In genomic region chr20:64049887-64050260, GRCh38 we compare ENCODE assay signal across 1 cellular context.
A peak's percentile ranks its signal among the peaks of the same experiment; 100 is the strongest.
TF ChIP-seq lines count a peak whose summit lies in the region.

No MANE protein-coding gene starts in this region.

TF ChIP-seq in GM12878, 131 proteins besides CTCF, POLR2A, EP300 and RAD21:
- TF ChIP-seq SKIL (IDR thresholded peaks at IDR 0.05; ENCODE audit: low read depth, poor library complexity, severe bottlenecking) (no peak), CREB1 (IDR thresholded peaks at IDR 0.05; ENCODE audit: low read depth) (no peak), TAF1 (IDR thresholded peaks at IDR 0.05; ENCODE audit: borderline replicate concordance, low read depth, low read length) (no peak), ZNF687 (IDR thresholded peaks at IDR 0.05) (0 out of 2 replicates have a peak, but pooled peaks have one; percentile 22), MTA2 (IDR thresholded peaks at IDR 0.05; ENCODE audit: low read depth) (0 out of 2 replicates have a peak, but pooled peaks have one; percentile 13), SP1 (IDR thresholded peaks at IDR 0.05; ENCODE audit: low read depth, low read length) (no peak), IKZF1 (conservative IDR thresholded peaks at IDR 0.05) (peak; percentile 35; the same call in 1 of the 2 replicates), PRDM15 (CRISPR knock-in tag; IDR thresholded peaks at IDR 0.05) (no peak), ZNF274 (IDR thresholded peaks at IDR 0.05; ENCODE audit: insufficient read depth, insufficient read length) (no peak), KDM1A (IDR thresholded peaks at IDR 0.05; ENCODE audit: borderline replicate concordance) (no peak), MEF2B (IDR thresholded peaks at IDR 0.05; ENCODE audit: partially characterized antibody, poor library complexity, severe bottlenecking) (peak; percentile 81), RBBP5 (conservative IDR thresholded peaks at IDR 0.05) (no peak), KAT2A (conservative IDR thresholded peaks at IDR 0.05; ENCODE audit: control insufficient read depth, low read depth, low read length) (no peak), ZNF384 (IDR thresholded peaks at IDR 0.05; ENCODE audit: borderline replicate concordance, low read depth, low read length) (no peak), STAT3 (IDR thresholded peaks at IDR 0.05; ENCODE audit: low read depth, low read length) (no peak), NR2C1 (IDR thresholded peaks at IDR 0.05) (no peak), YY1 (IDR thresholded peaks at IDR 0.05; ENCODE audit: low read depth, low read length) (no peak), CREM (IDR thresholded peaks at IDR 0.05; ENCODE audit: low read depth) (no peak), ATF3 (IDR thresholded peaks at IDR 0.05; ENCODE audit: borderline replicate concordance, extremely low read depth, low read depth, low read length) (no peak), GATAD2B (conservative IDR thresholded peaks at IDR 0.05; ENCODE audit: low read depth) (0 out of 2 replicates have a peak, but pooled peaks have one; percentile 17)
